Comparison of ENCODE assay signal across 8 cellular contexts in genomic region chr7:41705109-41705871, GRCh38. TPM values are rescaled to one million over a fixed set of nuclear protein-coding genes. Genes with fewer than 3 reads are reported as not detected.
DNase-seq lines count a peak whose midpoint lies in the region; ATAC-seq and TF ChIP-seq lines count a peak whose summit lies in the region.

No MANE protein-coding gene starts in this region.

- POLR2A ChIA-PET in SK-N-SH (lab: Yijun Ruan, JAX), result no interaction called here

- peak in 1 of 2 experiments; percentile 48; a peak in 1 of 4 replicates for TF ChIP-seq EP300 in SK-N-SH (IDR thresholded peaks at IDR 0.05; ENCODE audit: borderline replicate concordance in 1 of 2, low read depth in 1 of 2, low read length in 1 of 2)

- H3K27me3 ChIP-seq in HUES6 (ENCODE audit: control insufficient read depth, insufficient read depth, low read length) (peaks cover 35% of the 10 kb centered on the region), SK-N-SH (ENCODE audit: insufficient read depth) (no peaks in the 10 kb centered on the region)

- WGBS in SK-N-SH (ENCODE audit: low lambda C conversion rate), result 7% methylated on average over 37 of the region's 42 CpGs

- CTCF ChIA-PET in SK-N-SH (lab: Yijun Ruan, JAX), result interaction anchor here (0.6 to 11.0 kb wide), 94 partner anchors 10 to 1530 kb away, joined by 3 to 148 read pairs (median 4); no protein-coding TSS in a partner anchor

- H4K20me1 ChIP-seq in SK-N-SH (ENCODE audit: insufficient read depth), result peaks cover 8% of the 10 kb centered on the region; the same call in 1 of the 2 replicates

- H3K36me3 ChIP-seq in HUES6 (ENCODE audit: control insufficient read depth, insufficient read depth, low read length) (no peaks in the 10 kb centered on the region), SK-N-SH (replicated peaks in 1 of 2; ENCODE audit: control insufficient read depth in 1 of 2, insufficient read depth in 2 of 2, low read length in 1 of 2) (peaks cover under 1 to 4% of the 10 kb centered on the region in 2 experiments)

- H3K79me2 ChIP-seq in SK-N-SH (ENCODE audit: insufficient read depth), result peaks cover 55% of the 10 kb centered on the region

- peaks cover 53% of the 10 kb centered on the region for H3F3A ChIP-seq in SK-N-SH (replicated peaks; ENCODE audit: insufficient read depth)

- no peaks in the 10 kb centered on the region for H3K9me2 ChIP-seq in SK-N-SH

- TF ChIP-seq RAD21 in SK-N-SH (IDR thresholded peaks at IDR 0.05; ENCODE audit: low read length), result peak; percentile 92

- H3K4me2 ChIP-seq in SK-N-SH, result peak overlapping the region; percentile 94

- no peaks in the 10 kb centered on the region for H3K9me3 ChIP-seq in HUES6 (ENCODE audit: control insufficient read depth, insufficient read depth, low read depth, low read length)
- no peaks in the 10 kb centered on the region for H3K9me3 ChIP-seq in SK-N-SH

- DNase-seq in EL (peak; percentile 95), SK-N-SH (peak; percentile 96), anterior cingulate cortex (lab: John Stamatoyannopoulos, UW) (peak in 55 of 58 donors; percentile 15 to 87 (median 70)), hepatic stellate cell (ENCODE audit: low spot score) (peak; percentile 86), pulmonary artery endothelial cell (ENCODE audit: low read depth, low spot score) (peak; percentile 78), NCI-H2081 treated with DMSO at 0.1 percent for 48 hours (lab: John Stamatoyannopoulos, UW) (no peak)

- H3K4me1 ChIP-seq in HUES6 (ENCODE audit: control insufficient read depth, insufficient read depth, low read length), result peaks cover 30% of the 10 kb centered on the region
- peaks cover 23 to 24% of the 10 kb centered on the region in 2 experiments for H3K4me1 ChIP-seq in SK-N-SH (ENCODE audit: control insufficient read depth in 1 of 2, insufficient read depth in 2 of 2, low read depth in 1 of 2, low read length in 1 of 2)

- H3K27ac ChIP-seq in HUES6 (ENCODE audit: low read depth, low read length) (no peak overlapping the region), SK-N-SH (ENCODE audit: low read depth in 2 of 2, low read length in 1 of 2) (peak overlapping the region; percentile 92 to 93)

- peak overlapping the region; percentile 82 for H2AFZ ChIP-seq in SK-N-SH (ENCODE audit: low read depth)

- H3K4me3 ChIP-seq in HUES6 (ENCODE audit: low read depth, low read length) (peak overlapping the region; percentile 60), SK-N-SH (ENCODE audit: low read depth in 2 of 2, low read length in 1 of 2) (peak overlapping the region; percentile 55 to 73)

- peak; percentile 99 for ATAC-seq in GM21528 (IDR thresholded peaks at IDR 0.05; ENCODE audit: low FRiP score, unreplicated experiment)

- peak; percentile 98 for TF ChIP-seq CTCF in SK-N-SH (IDR thresholded peaks at IDR 0.05)

- H3K9ac ChIP-seq in HUES6 (ENCODE audit: low read length), result peak overlapping the region; percentile 29
- H3K9ac ChIP-seq in SK-N-SH, result peak overlapping the region; percentile 79

TF ChIP-seq in SK-N-SH, 30 proteins besides CTCF, POLR2A, EP300 and RAD21:
- peak; percentile 95 for TF ChIP-seq CHD2 (IDR thresholded peaks at IDR 0.05; ENCODE audit: low read length, partially characterized antibody)
- no peak for TF ChIP-seq PBX3 (IDR thresholded peaks at IDR 0.05)
- TF ChIP-seq SMC3 (IDR thresholded peaks at IDR 0.05; ENCODE audit: low read depth, low read length), result peak; percentile 83
- peak; percentile 91; the same call in 1 of the 2 replicates for TF ChIP-seq SIN3A (IDR thresholded peaks at IDR 0.05; ENCODE audit: borderline replicate concordance, low read depth, low read length)
- no peak for TF ChIP-seq ZBTB33 (IDR thresholded peaks at IDR 0.05; ENCODE audit: borderline replicate concordance, low read depth)
- 0 out of 2 replicates have a peak, but pooled peaks have one; percentile 19 for TF ChIP-seq MXI1 (IDR thresholded peaks at IDR 0.05; ENCODE audit: low read depth, low read length)
- peak; percentile 40; the same call in 1 of the 2 replicates for TF ChIP-seq ELF1 (IDR thresholded peaks at IDR 0.05)
- peak; percentile 78 for TF ChIP-seq POLR2AphosphoS5 (IDR thresholded peaks at IDR 0.05; ENCODE audit: low read depth, low read length)
- TF ChIP-seq TAF1 (IDR thresholded peaks at IDR 0.05; ENCODE audit: borderline replicate concordance, low read depth, low read length), result peak; percentile 19
- TF ChIP-seq TCF12 (IDR thresholded peaks at IDR 0.05), result peak; percentile 51; the same call in 1 of the 2 replicates
- TF ChIP-seq YY1 (IDR thresholded peaks at IDR 0.05; ENCODE audit: low read depth), result peak; percentile 27; the same call in 1 of the 2 replicates
- TF ChIP-seq FOSL2 (IDR thresholded peaks at IDR 0.05; ENCODE audit: borderline replicate concordance, low read depth), result no peak
- peak; percentile 26; the same call in 1 of the 2 replicates for TF ChIP-seq REST (IDR thresholded peaks at IDR 0.05; ENCODE audit: low read depth, low read length)
- peak; percentile 45; the same call in 1 of the 2 replicates for TF ChIP-seq FOXJ3 (CRISPR knock-in tag; IDR thresholded peaks at IDR 0.05)
- TF ChIP-seq RCOR1 (IDR thresholded peaks at IDR 0.05; ENCODE audit: low read length), result no peak
- peak; percentile 47 for TF ChIP-seq MAX (IDR thresholded peaks at IDR 0.05; ENCODE audit: low read depth)
TF ChIP-seq in SK-N-SH: peak in this region for 12.

RNA-seq across cellular contexts. Expression of gene INHBA, which starts 2.4 kb away (rescaled TPM):
- polyA plus RNA-seq in SK-N-SH (2012; rRNA removed), result 81.0 and 110 TPM in 2 replicates
- polyA plus RNA-seq in SK-N-SH (2012; cell fraction: cytosol; rRNA removed), result 68.9 and 78.0 TPM in 2 replicates
- polyA plus RNA-seq in SK-N-SH (2012; cell fraction: nucleus; rRNA removed), result 100 and 120 TPM in 2 replicates
- 2.4 and 13.1 TPM in 2 replicates for total RNA-seq in pulmonary artery endothelial cell
